In the genomic region with DNA sequence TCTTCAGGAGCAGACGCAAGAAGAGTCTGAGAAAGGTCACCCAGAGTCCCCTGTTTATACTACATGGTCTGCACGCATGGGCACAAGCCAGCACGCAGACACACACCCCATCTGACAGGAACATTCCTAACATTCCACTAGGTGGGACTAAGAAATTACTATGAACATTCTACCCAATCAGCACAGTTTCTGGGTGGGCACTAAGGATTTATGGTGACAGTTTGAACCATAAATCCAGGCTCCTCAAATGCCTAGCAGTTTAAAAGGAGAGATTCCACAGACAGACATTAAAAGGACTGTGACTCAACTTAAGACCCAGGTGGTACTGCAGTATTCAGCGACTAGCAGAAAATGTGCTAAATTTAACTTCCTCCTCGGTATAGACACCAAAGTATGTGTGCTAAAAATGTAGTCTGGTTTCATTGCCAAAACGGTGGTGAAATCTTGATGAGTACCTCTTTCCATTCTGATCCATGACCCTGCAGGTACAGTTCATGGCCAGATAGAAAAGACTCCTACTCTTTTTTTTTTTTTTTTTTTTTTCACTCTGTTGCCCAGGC, we compare ENCODE assay signal across 1 cellular context.
TF ChIP-seq lines count a peak whose summit lies in the region.

No MANE protein-coding gene starts in this region.

TF ChIP-seq in WTC11, 78 proteins besides CTCF, POLR2A, EP300 and RAD21 (continued from another document):
- TF ChIP-seq, protein P1, sequence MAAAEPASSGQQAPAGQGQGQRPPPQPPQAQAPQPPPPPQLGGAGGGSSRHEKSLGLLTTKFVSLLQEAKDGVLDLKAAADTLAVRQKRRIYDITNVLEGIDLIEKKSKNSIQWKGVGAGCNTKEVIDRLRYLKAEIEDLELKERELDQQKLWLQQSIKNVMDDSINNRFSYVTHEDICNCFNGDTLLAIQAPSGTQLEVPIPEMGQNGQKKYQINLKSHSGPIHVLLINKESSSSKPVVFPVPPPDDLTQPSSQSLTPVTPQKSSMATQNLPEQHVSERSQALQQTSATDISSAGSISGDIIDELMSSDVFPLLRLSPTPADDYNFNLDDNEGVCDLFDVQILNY (CRISPR knock-in tag; IDR thresholded peaks at IDR 0.05): no peak
- TF ChIP-seq, protein P2, sequence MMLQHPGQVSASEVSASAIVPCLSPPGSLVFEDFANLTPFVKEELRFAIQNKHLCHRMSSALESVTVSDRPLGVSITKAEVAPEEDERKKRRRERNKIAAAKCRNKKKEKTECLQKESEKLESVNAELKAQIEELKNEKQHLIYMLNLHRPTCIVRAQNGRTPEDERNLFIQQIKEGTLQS (CRISPR knock-in tag; conservative IDR thresholded peaks at IDR 0.05): no peak
- TF ChIP-seq, protein P3, sequence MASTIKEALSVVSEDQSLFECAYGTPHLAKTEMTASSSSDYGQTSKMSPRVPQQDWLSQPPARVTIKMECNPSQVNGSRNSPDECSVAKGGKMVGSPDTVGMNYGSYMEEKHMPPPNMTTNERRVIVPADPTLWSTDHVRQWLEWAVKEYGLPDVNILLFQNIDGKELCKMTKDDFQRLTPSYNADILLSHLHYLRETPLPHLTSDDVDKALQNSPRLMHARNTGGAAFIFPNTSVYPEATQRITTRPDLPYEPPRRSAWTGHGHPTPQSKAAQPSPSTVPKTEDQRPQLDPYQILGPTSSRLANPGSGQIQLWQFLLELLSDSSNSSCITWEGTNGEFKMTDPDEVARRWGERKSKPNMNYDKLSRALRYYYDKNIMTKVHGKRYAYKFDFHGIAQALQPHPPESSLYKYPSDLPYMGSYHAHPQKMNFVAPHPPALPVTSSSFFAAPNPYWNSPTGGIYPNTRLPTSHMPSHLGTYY (CRISPR knock-in tag; IDR thresholded peaks at IDR 0.05): no peak
- TF ChIP-seq FOXP1 (CRISPR knock-in tag; IDR thresholded peaks at IDR 0.05; ENCODE audit: borderline replicate concordance) (no peak), ZNF219 (CRISPR knock-in tag; IDR thresholded peaks at IDR 0.05; ENCODE audit: borderline replicate concordance) (no peak), GRHL2 (CRISPR knock-in tag; IDR thresholded peaks at IDR 0.05; ENCODE audit: insufficient replicate concordance, severe bottlenecking) (no peak), ZNF317 (CRISPR knock-in tag; IDR thresholded peaks at IDR 0.05; ENCODE audit: borderline replicate concordance, low read depth) (no peak), TCF7 (CRISPR knock-in tag; IDR thresholded peaks at IDR 0.05; ENCODE audit: low read depth) (no peak), NFE2L1 (CRISPR knock-in tag; IDR thresholded peaks at IDR 0.05) (no peak), ATF1 (CRISPR knock-in tag; IDR thresholded peaks at IDR 0.05) (no peak), ESRRA (CRISPR knock-in tag; IDR thresholded peaks at IDR 0.05; ENCODE audit: borderline replicate concordance) (no peak), CBFB (CRISPR knock-in tag; IDR thresholded peaks at IDR 0.05; ENCODE audit: low read depth) (no peak)
- TF ChIP-seq, protein P4, sequence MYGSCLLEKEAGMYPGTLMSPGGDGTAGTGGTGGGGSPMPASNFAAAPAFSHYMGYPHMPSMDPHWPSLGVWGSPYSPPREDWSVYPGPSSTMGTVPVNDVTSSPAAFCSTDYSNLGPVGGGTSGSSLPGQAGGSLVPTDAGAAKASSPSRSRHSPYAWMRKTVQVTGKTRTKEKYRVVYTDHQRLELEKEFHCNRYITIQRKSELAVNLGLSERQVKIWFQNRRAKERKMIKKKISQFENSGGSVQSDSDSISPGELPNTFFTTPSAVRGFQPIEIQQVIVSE (CRISPR knock-in tag; IDR thresholded peaks at IDR 0.05; ENCODE audit: borderline replicate concordance): no peak
- TF ChIP-seq, protein P5, sequence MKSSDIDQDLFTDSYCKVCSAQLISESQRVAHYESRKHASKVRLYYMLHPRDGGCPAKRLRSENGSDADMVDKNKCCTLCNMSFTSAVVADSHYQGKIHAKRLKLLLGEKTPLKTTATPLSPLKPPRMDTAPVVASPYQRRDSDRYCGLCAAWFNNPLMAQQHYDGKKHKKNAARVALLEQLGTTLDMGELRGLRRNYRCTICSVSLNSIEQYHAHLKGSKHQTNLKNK (CRISPR knock-in tag; IDR thresholded peaks at IDR 0.05): no peak
- TF ChIP-seq, protein P6, sequence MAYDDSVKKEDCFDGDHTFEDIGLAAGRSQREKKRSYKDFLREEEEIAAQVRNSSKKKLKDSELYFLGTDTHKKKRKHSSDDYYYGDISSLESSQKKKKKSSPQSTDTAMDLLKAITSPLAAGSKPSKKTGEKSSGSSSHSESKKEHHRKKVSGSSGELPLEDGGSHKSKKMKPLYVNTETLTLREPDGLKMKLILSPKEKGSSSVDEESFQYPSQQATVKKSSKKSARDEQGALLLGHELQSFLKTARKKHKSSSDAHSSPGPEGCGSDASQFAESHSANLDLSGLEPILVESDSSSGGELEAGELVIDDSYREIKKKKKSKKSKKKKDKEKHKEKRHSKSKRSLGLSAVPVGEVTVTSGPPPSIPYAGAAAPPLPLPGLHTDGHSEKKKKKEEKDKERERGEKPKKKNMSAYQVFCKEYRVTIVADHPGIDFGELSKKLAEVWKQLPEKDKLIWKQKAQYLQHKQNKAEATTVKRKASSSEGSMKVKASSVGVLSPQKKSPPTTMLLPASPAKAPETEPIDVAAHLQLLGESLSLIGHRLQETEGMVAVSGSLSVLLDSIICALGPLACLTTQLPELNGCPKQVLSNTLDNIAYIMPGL (CRISPR knock-in tag; IDR thresholded peaks at IDR 0.05): no peak
